37 cellular contexts compared by ENCODE assay signal in genomic region chr16:88835818-88836217, GRCh38. TPM values are rescaled to one million over a fixed set of nuclear protein-coding genes. Genes with fewer than 3 reads are reported as not detected.
"Had no signal": no experiment of that assay in that cellular context is flagged by ENCODE, and none has a peak within 500 bp of the region (broad histone marks: within the 10 kb centered on the region; RNA-seq: fewer than 3 reads in every experiment).

No MANE protein-coding gene starts in this region.

- FAIRE-seq: colon, TTC549 had no signal

- ATAC-seq: activated CD4-positive, alpha-beta T cell treated with anti-CD3 and anti-CD28 coated beads for 36 hours; activated CD8-positive, alpha-beta memory T cell treated with anti-CD3 and anti-CD28 coated beads, Interleukin-2, amount 10 ng/mL, durations not matched to agents 7 days and 5 days; activated CD8-positive, alpha-beta T cell treated with anti-CD3 and anti-CD28 coated beads, Interleukin-2, amount 10 ng/mL, durations not matched to agents 7 days and 5 days; activated naive CD8-positive, alpha-beta T cell treated with anti-CD3 and anti-CD28 coated beads, Interleukin-2, amount 50 U/mL, for 24 hours; effector memory CD8-positive, alpha-beta T cell; foreskin keratinocyte; gastrocnemius medialis; heart left ventricle had no signal

- H3K27me3 ChIP-seq: adrenal gland, body of pancreas, esophagus muscularis mucosa, foreskin keratinocyte, gastrocnemius medialis, heart left ventricle had no signal

- H3K4me3 ChIP-seq: adrenal gland, body of pancreas, esophagus muscularis mucosa, gastrocnemius medialis, heart left ventricle had no signal

- H3K9me3 ChIP-seq: adrenal gland, body of pancreas, esophagus muscularis mucosa, gastrocnemius medialis, heart left ventricle had no signal

- H3K27ac ChIP-seq: body of pancreas, esophagus muscularis mucosa, foreskin keratinocyte, gastrocnemius medialis, heart left ventricle had no signal

- H3K4me1 ChIP-seq: adrenal gland, body of pancreas, esophagus muscularis mucosa, foreskin keratinocyte, gastrocnemius medialis, heart left ventricle had no signal

- DNase-seq: activated CD4-positive, alpha-beta memory T cell treated with anti-CD3 and anti-CD28 coated beads for 36 hours; activated CD4-positive, alpha-beta T cell treated with anti-CD3 and anti-CD28 coated beads for 36 hours; activated CD4-positive, alpha-beta T cell treated with anti-CD3 and anti-CD28 coated beads, Interleukin-2, amount 10 ng/mL, durations not matched to agents 24 days and 14 days; activated CD4-positive, CD25-positive, alpha-beta regulatory T cell; activated CD4-positive, CD25-positive, alpha-beta regulatory T cell treated with anti-CD3 and anti-CD28 coated beads, Interleukin-2, amount 50 U/mL, for 72 hours; activated CD8-positive, alpha-beta memory T cell treated with anti-CD3 and anti-CD28 coated beads, Interleukin-2, amount 10 ng/mL, durations not matched to agents 7 days and 5 days; activated CD8-positive, alpha-beta memory T cell treated with anti-CD3 and anti-CD28 coated beads, Interleukin-2, amount 50 U/mL, for 4 hours; activated CD8-positive, alpha-beta T cell treated with anti-CD3 and anti-CD28 coated beads, Interleukin-2, amount 10 ng/mL, durations not matched to agents 7 days and 5 days; activated effector memory CD4-positive, alpha-beta T cell treated with anti-CD3 and anti-CD28 coated beads, Interleukin-2, amount 50 U/mL, for 16 hours; activated naive CD4-positive, alpha-beta T cell treated with anti-CD3 and anti-CD28 coated beads for 36 hours; activated naive CD8-positive, alpha-beta T cell treated with anti-CD3 and anti-CD28 coated beads for 36 hours; activated naive CD8-positive, alpha-beta T cell treated with anti-CD3 and anti-CD28 coated beads, Interleukin-2, amount 50 U/mL, for 24 hours; activated T-cell treated with anti-CD3 and anti-CD28 coated beads, Interleukin-2, amount 50 U/mL, for 1 hour; activated T-cell treated with anti-CD3 and anti-CD28 coated beads, Interleukin-2, amount 50 U/mL, for 48 hours; amygdala; caudate nucleus; cortex of kidney; dermis blood vessel endothelial cell; effector CD4-positive, alpha-beta T cell; effector memory CD8-positive, alpha-beta T cell; erythroblast; foreskin keratinocyte; glutamatergic neuron; heart left ventricle; T-helper 2 cell had no signal

RNA-seq across cellular contexts. Expression of gene PABPN1L, which starts 30.6 kb away (rescaled TPM):
- total RNA-seq: activated CD4-positive, alpha-beta memory T cell treated with anti-CD3 and anti-CD28 coated beads for 36 hours; activated CD4-positive, alpha-beta T cell treated with anti-CD3 and anti-CD28 coated beads for 36 hours; activated CD4-positive, alpha-beta T cell treated with anti-CD3 and anti-CD28 coated beads, Interleukin-2, amount 10 ng/mL, durations not matched to agents 24 days and 14 days; activated CD8-positive, alpha-beta memory T cell treated with anti-CD3 and anti-CD28 coated beads for 36 hours; activated CD8-positive, alpha-beta memory T cell treated with anti-CD3 and anti-CD28 coated beads, Interleukin-2, amount 10 ng/mL, durations not matched to agents 7 days and 5 days; activated CD8-positive, alpha-beta T cell treated with anti-CD3 and anti-CD28 coated beads, Interleukin-2, amount 10 ng/mL, durations not matched to agents 7 days and 5 days; activated naive CD4-positive, alpha-beta T cell treated with anti-CD3 and anti-CD28 coated beads for 36 hours; activated naive CD8-positive, alpha-beta T cell treated with anti-CD3 and anti-CD28 coated beads for 36 hours; activated T-helper 1 cell treated with anti-CD3 and anti-CD28 coated beads, Interleukin-12 subunit alpha, Interleukin-12 subunit beta, Interleukin-2, Interleukin-4 antibody, amounts not matched to agents 30 ng/mL and 10 ng/mL and 1 ng/mL, durations not matched to agents 14 hours and 24 hours and 36 hours; activated T-helper 2 cell treated with anti-CD3 and anti-CD28 coated beads, Interferon-gamma antibody, Interleukin-2, Interleukin-4, amounts not matched to agents 10 μg/mL and 5 μg/mL and 100 μg/mL, durations not matched to agents 14 hours and 24 hours and 36 hours; aorta; body of pancreas; chondrocyte; dermis blood vessel endothelial cell; esophagus muscularis mucosa; foreskin keratinocyte; gastrocnemius medialis; heart left ventricle; T-helper 1 cell treated with Interleukin-12 subunit alpha and Interleukin-12 subunit beta and Interleukin-4 antibody, amounts not matched to agents 30 ng/mL and 1 ng/mL, for 36 hours had no signal
- polyA plus RNA-seq: aorta, foreskin keratinocyte, heart left ventricle had no signal
